Comparison of ENCODE assay signal across 24 cellular contexts in genomic region chr14:79629891-79630560, GRCh38.
DNase-seq lines count a peak whose midpoint lies in the region; ATAC-seq and TF ChIP-seq lines count a peak whose summit lies in the region.
"Had no signal": no experiment of that assay in that cellular context is flagged by ENCODE, and none has a peak within 500 bp of the region (broad histone marks: within the 10 kb centered on the region; RNA-seq: fewer than 3 reads in every experiment).

No MANE protein-coding gene starts in this region.

- no peaks in the 10 kb centered on the region for H3F3A ChIP-seq in smooth muscle cell (ENCODE audit: low read depth)

- no peak for TF ChIP-seq CTCF in smooth muscle cell (IDR thresholded peaks at IDR 0.05; ENCODE audit: borderline replicate concordance, insufficient read depth, poor library complexity, severe bottlenecking)

- H4K20me1 ChIP-seq in smooth muscle cell (ENCODE audit: low read depth) = no peaks in the 10 kb centered on the region

- ATAC-seq in GM21515 (IDR thresholded peaks at IDR 0.05; ENCODE audit: unreplicated experiment) = no peak
- ATAC-seq: activated T-cell treated with anti-CD3 and anti-CD28 coated beads, Interleukin-2, amount 50 U/mL, for 72 hours; stimulated activated memory B cell treated with anti-CD40 and anti-IgM and Interleukin-4, amounts not matched to agents 10 μg/mL and 1 μg/mL and 100 μg/mL, for 72 hours had no signal

- peak; percentile 25 for DNase-seq in HCEC 1CT
- peak; percentile 5 for DNase-seq in astrocyte of the hippocampus (ENCODE audit: low read depth, low spot score)
- DNase-seq in kidney tubule cell (ENCODE audit: low spot score) = peak; percentile 82
- DNase-seq in smooth muscle cell (lab: John Stamatoyannopoulos, UW; ENCODE audit: unreplicated experiment) = no peak
- DNase-seq in occipital lobe (lab: John Stamatoyannopoulos, UW) = no peak
- no peak for DNase-seq in hippocampal formation (lab: John Stamatoyannopoulos, UW)
- DNase-seq: activated CD4-positive, alpha-beta T cell treated with anti-CD3 and anti-CD28 coated beads for 48 hours; activated naive CD4-positive, alpha-beta T cell treated with anti-CD3 and anti-CD28 coated beads for 36 hours; activated T-cell treated with anti-CD3 and anti-CD28 coated beads, Interleukin-2, amount 50 U/mL, for 72 hours; anterior cingulate cortex; central memory CD4-positive, alpha-beta T cell; erythroblast; GM23248; midbrain; MM.1S; natural killer cell; NCI-H1417 treated with DMSO at 0.1 percent for 48 hours; NCI-H2107; NCI-H524 treated with DMSO at 0.1 percent for 48 hours; stimulated activated CD4-positive, alpha-beta T cell treated with anti-CD3 and anti-CD28 coated beads, Interleukin-1b, Interleukin-23, amount 100 ng/mL, for 48 hours had no signal

- H2AFZ ChIP-seq in smooth muscle cell (ENCODE audit: low read depth) = no peak overlapping the region
- H2AFZ ChIP-seq: GM23248 had no signal

- H3K9ac ChIP-seq in smooth muscle cell (ENCODE audit: low read depth) = no peak overlapping the region
- H3K9ac ChIP-seq: GM23248 had no signal

- H3K79me2 ChIP-seq in smooth muscle cell (ENCODE audit: low read depth) = no peaks in the 10 kb centered on the region

- no peaks in the 10 kb centered on the region for H3K9me3 ChIP-seq in smooth muscle cell (replicated peaks; ENCODE audit: low read depth)
- H3K9me3 ChIP-seq: SJSA1, vagina had no signal

- peaks cover 6% of the 10 kb centered on the region for H3K4me1 ChIP-seq in smooth muscle cell (ENCODE audit: low read depth)
- H3K4me1 ChIP-seq: SJSA1, vagina had no signal

- 56% methylated on average over 4 of the region's 4 CpGs for WGBS in smooth muscle cell (ENCODE audit: low lambda C conversion rate)

- H3K36me3 ChIP-seq in smooth muscle cell (ENCODE audit: low read depth) = no peaks in the 10 kb centered on the region
- H3K36me3 ChIP-seq: SJSA1, vagina had no signal

- peak overlapping the region; percentile 27 for H3K27ac ChIP-seq in smooth muscle cell (ENCODE audit: low read depth)
- H3K27ac ChIP-seq: GM23248, SJSA1, vagina had no signal

- no peaks in the 10 kb centered on the region for H3K27me3 ChIP-seq in smooth muscle cell (ENCODE audit: low read depth)
- H3K27me3 ChIP-seq: SJSA1, vagina had no signal

- no peak overlapping the region for H3K4me2 ChIP-seq in smooth muscle cell

- no peak overlapping the region for H3K4me3 ChIP-seq in smooth muscle cell
- H3K4me3 ChIP-seq: GM23248, SJSA1, vagina had no signal

Comparison
In these comparisons a context has a peak if more than half of its experiments do, and no peak if none do; other contexts are left out.
1. DNase-seq: peak in HCEC 1CT (single experiment), astrocyte of the hippocampus (single experiment) and kidney tubule cell (single experiment); none in smooth muscle cell (single experiment), occipital lobe (single experiment) and hippocampal formation (0 of 2).